ENCODE assay signal across 22 cellular contexts in the genomic region with DNA sequence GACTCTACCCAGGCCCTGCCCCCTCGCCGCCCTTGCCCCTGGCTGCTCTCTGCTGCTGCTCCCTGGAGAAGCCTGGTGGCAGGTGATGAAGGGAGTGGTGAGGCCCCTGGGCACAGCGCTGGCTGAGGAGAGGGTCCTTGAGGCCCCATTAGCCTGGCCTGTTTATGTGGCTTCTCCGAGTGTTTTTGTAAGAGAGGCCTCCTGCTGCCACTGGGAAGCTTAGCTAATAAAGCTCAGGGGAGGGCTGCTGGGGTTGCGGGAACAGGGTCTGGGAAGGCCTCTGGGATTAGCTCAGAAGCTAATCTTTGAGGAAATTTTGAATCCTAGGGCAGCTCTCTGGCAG. TPM values are rescaled to one million over a fixed set of nuclear protein-coding genes. Genes with fewer than 3 reads are reported as not detected.
DNase-seq lines count a peak whose midpoint lies in the region; ATAC-seq and TF ChIP-seq lines count a peak whose summit lies in the region.
"Had no signal": no experiment of that assay in that cellular context is flagged by ENCODE, and none has a peak within 500 bp of the region (broad histone marks: within the 10 kb centered on the region; RNA-seq: fewer than 3 reads in every experiment).

No MANE protein-coding gene starts in this region.

- H3K4me3 ChIP-seq in lower lobe of right lung (no peak overlapping the region), esophagus squamous epithelium (no peak overlapping the region)
- H3K4me3 ChIP-seq: adrenal gland, gastrocnemius medialis, Peyer's patch had no signal

- DNase-seq in DMS79 treated with DMSO at 0.1 percent for 48 hours (lab: John Stamatoyannopoulos, UW): peak; percentile 90
- peak; percentile 75 to 93 (median 93) for DNase-seq in NCI-H1417 (lab: John Stamatoyannopoulos, UW)
- DNase-seq in NCI-H345 treated with DMSO at 0.1 percent for 48 hours (lab: John Stamatoyannopoulos, UW; ENCODE audit: unreplicated experiment): peak; percentile 59
- no peak for DNase-seq in lower lobe of right lung
- no peak for DNase-seq in activated gamma-delta T cell treated with Interleukin-2 at 50 U/mL for 16 hours
- DNase-seq in esophagus squamous epithelium (lab: John Stamatoyannopoulos, UW): no peak
- DNase-seq: activated CD4-positive, alpha-beta T cell treated with anti-CD3 and anti-CD28 coated beads, Interleukin-2, amount 10 ng/mL, durations not matched to agents 7 days and 5 days; adrenal gland; brain microvascular endothelial cell; CD4-positive, alpha-beta memory T cell; effector memory CD4-positive, alpha-beta T cell; gastrocnemius medialis; GF-D8; hypothalamus; NCI-H1105; NCI-H226; stimulated activated CD4-positive, alpha-beta T cell treated with anti-CD3 and anti-CD28 coated beads, Interleukin-2, amount 100 ng/mL, for 48 hours; stimulated activated naive CD4-positive, alpha-beta T cell had no signal

- TF ChIP-seq POLR2A in esophagus squamous epithelium (IDR thresholded peaks at IDR 0.05): no peak

- no peak overlapping the region for H3K27ac ChIP-seq in lower lobe of right lung
- H3K27ac ChIP-seq in esophagus squamous epithelium: no peak overlapping the region
- H3K27ac ChIP-seq: adrenal gland, brain microvascular endothelial cell, gastrocnemius medialis, neutrophil, Peyer's patch had no signal

- intact Hi-C loops in lower lobe of right lung (cut with DNase I) (no loop called here), esophagus squamous epithelium (cut with DNase I) (no loop called here)

- no peaks in the 10 kb centered on the region for H3K36me3 ChIP-seq in lower lobe of right lung
- H3K36me3 ChIP-seq in esophagus squamous epithelium: no peaks in the 10 kb centered on the region
- H3K36me3 ChIP-seq: adrenal gland, brain microvascular endothelial cell, gastrocnemius medialis, neutrophil, Peyer's patch had no signal

- H3K9me3 ChIP-seq in lower lobe of right lung: no peaks in the 10 kb centered on the region
- no peaks in the 10 kb centered on the region for H3K9me3 ChIP-seq in esophagus squamous epithelium
- H3K9me3 ChIP-seq: adrenal gland, gastrocnemius medialis, neutrophil, Peyer's patch had no signal

- ATAC-seq in lower lobe of right lung: peak; percentile 9 to 31
- no peak for ATAC-seq in GM21528 (IDR thresholded peaks at IDR 0.05; ENCODE audit: low FRiP score, unreplicated experiment)
- ATAC-seq: gastrocnemius medialis, T-cell had no signal

- H3K4me1 ChIP-seq in lower lobe of right lung (no peaks in the 10 kb centered on the region), esophagus squamous epithelium (no peaks in the 10 kb centered on the region)
- H3K4me1 ChIP-seq: adrenal gland, gastrocnemius medialis, Peyer's patch had no signal

- WGBS in esophagus squamous epithelium, 2 donors: 96 to 100% methylated on average over 1 to 4 of the region's 5 CpGs

- H3K27me3 ChIP-seq in lower lobe of right lung (ENCODE audit: low read depth) (peaks cover 5% of the 10 kb centered on the region), esophagus squamous epithelium (peaks cover 0 to 10% (median 0%) of the 10 kb centered on the region in 4 donors)
- H3K27me3 ChIP-seq: adrenal gland, gastrocnemius medialis, Peyer's patch had no signal

- TF ChIP-seq CTCF in lower lobe of right lung (IDR thresholded peaks at IDR 0.05) (no peak), esophagus squamous epithelium (IDR thresholded peaks at IDR 0.05) (no peak)

RNA-seq across cellular contexts. Expression of gene EBF4, which starts 15.5 kb away (rescaled TPM):
- 15.3 TPM for total RNA-seq in lower lobe of right lung
- 10 to 100 TPM in 1 of 4 donors, 1 to 10 TPM in 3; 3.2 to 10.4 (median 7.2) TPM for total RNA-seq in esophagus squamous epithelium

RNA-seq across cellular contexts. Expression of gene IDH3B, which starts 44.0 kb away (rescaled TPM):
- total RNA-seq in lower lobe of right lung (64.7 TPM), esophagus squamous epithelium (100 to 1,000 TPM in 3 of 4 donors, 10 to 100 TPM in 1; 77.4 to 136 (median 123) TPM)

RNA-seq across cellular contexts. Expression of gene NOP56, which starts 55.6 kb away (rescaled TPM):
- total RNA-seq in lower lobe of right lung: 84.9 TPM
- 100 to 1,000 TPM in 3 of 4 donors, 10 to 100 TPM in 1; 73.0 to 174 (median 137) TPM for total RNA-seq in esophagus squamous epithelium

Comparison
In these comparisons a context has a peak if more than half of its experiments do, and no peak if none do; other contexts are left out.
1. DNase-seq: peak in DMS79 treated with DMSO at 0.1 percent for 48 hours (single experiment), NCI-H1417 (3 of 3) and NCI-H345 treated with DMSO at 0.1 percent for 48 hours (single experiment); none in lower lobe of right lung (single experiment), activated gamma-delta T cell treated with Interleukin-2 at 50 U/mL for 16 hours (single experiment) and esophagus squamous epithelium (single experiment).